14 cellular contexts compared by ENCODE assay signal in genomic region chr17:34122529-34122928, GRCh38.
DNase-seq lines count a peak whose midpoint lies in the region; ATAC-seq and TF ChIP-seq lines count a peak whose summit lies in the region.
"Had no signal": no experiment of that assay in that cellular context is flagged by ENCODE, and none has a peak within 500 bp of the region (broad histone marks: within the 10 kb centered on the region; RNA-seq: fewer than 3 reads in every experiment).

No MANE protein-coding gene starts in this region.

- H3K4me3 Mint-ChIP-seq in glutamatergic neuron (ENCODE audit: unreplicated experiment) = peak overlapping the region; percentile 56
- H3K4me3 Mint-ChIP-seq: B cell; CD4-positive, alpha-beta T cell; CD8-positive, alpha-beta T cell had no signal

- H3K36me3 Mint-ChIP-seq in glutamatergic neuron (ENCODE audit: unreplicated experiment) = no peaks in the 10 kb centered on the region
- H3K36me3 Mint-ChIP-seq: CD8-positive, alpha-beta T cell had no signal

- TF ChIP-seq CTCF in glutamatergic neuron (IDR thresholded peaks at IDR 0.05; ENCODE audit: partially characterized antibody, unreplicated experiment) = no peak

- H3K27me3 Mint-ChIP-seq in glutamatergic neuron (ENCODE audit: unreplicated experiment) = peaks cover 3% of the 10 kb centered on the region

- DNase-seq in NCI-H82 (lab: John Stamatoyannopoulos, UW) (peak; percentile 12), NCI-H82 treated with DMSO at 0.1 percent for 48 hours (lab: John Stamatoyannopoulos, UW; ENCODE audit: unreplicated experiment) (no peak), glutamatergic neuron (no peak)
- DNase-seq: AML-193; Caco-2; Calu3; CD4-positive, alpha-beta T cell; CD8-positive, alpha-beta T cell; DMS79 treated with DMSO at 0.1 percent for 48 hours; GF-D8 had no signal

- ATAC-seq in GM19455 (IDR thresholded peaks at IDR 0.05; ENCODE audit: unreplicated experiment) (no peak), HG03280 (IDR thresholded peaks at IDR 0.05; ENCODE audit: unreplicated experiment) (no peak)
- ATAC-seq: A549; CD8-positive, alpha-beta T cell had no signal

- peak overlapping the region; percentile 79 for H3K27ac Mint-ChIP-seq in glutamatergic neuron (ENCODE audit: unreplicated experiment)
- H3K27ac Mint-ChIP-seq: B cell; CD4-positive, alpha-beta T cell; CD8-positive, alpha-beta T cell had no signal

- peaks cover 2% of the 10 kb centered on the region for H3K9me3 Mint-ChIP-seq in glutamatergic neuron (ENCODE audit: unreplicated experiment)
- H3K9me3 Mint-ChIP-seq: CD4-positive, alpha-beta T cell; CD8-positive, alpha-beta T cell had no signal

- H3K4me1 Mint-ChIP-seq in glutamatergic neuron (ENCODE audit: low read depth, unreplicated experiment) = peaks cover 44% of the 10 kb centered on the region
- H3K4me1 Mint-ChIP-seq: B cell had no signal
